14 cellular contexts compared by ENCODE assay signal in the genomic region with DNA sequence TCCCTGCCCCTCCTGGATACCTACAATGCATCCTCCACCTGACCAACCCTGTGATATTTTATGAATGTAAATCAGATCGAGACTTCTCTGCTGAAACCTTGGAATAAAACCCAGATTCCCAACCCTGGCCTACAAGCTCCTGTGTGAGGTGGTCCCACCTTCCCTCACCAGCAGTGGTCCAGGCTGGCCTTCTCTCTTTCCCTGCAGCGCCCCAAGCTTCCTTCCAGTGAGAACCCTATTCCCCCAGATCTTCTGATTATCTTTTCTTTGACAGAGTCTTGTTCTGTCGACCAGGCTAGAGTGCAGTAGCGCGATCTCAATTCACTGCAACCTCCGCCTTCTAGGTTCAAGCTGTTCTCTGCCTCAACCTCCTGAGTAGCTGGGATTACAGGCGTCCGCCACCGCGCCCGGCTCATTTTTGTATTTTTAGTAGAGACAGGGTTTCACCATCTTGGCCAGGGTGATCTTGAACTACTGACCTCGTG. TPM values are rescaled to one million over a fixed set of nuclear protein-coding genes. Genes with fewer than 3 reads are reported as not detected.
A peak's percentile ranks its signal among the peaks of the same experiment; 100 is the strongest.
DNase-seq lines count a peak whose midpoint lies in the region; ATAC-seq and TF ChIP-seq lines count a peak whose summit lies in the region.
"Had no signal": no experiment of that assay in that cellular context is flagged by ENCODE, and none has a peak within 500 bp of the region (broad histone marks: within the 10 kb centered on the region; RNA-seq: fewer than 3 reads in every experiment).

No MANE protein-coding gene starts in this region.

- intact Hi-C loops in natural killer cell (cut with micrococcal nuclease): loop anchor here (1.0 to 10.0 kb wide), 6 partner anchors 11 to 1265 kb away; a partner anchor contains a TSS

- ATAC-seq in GM23338: no peak
- no peak for ATAC-seq in central memory CD8-positive, alpha-beta T cell (replicated peaks; ENCODE audit: extremely low read depth, poor library complexity, severe bottlenecking)
- no peak for ATAC-seq in natural killer cell
- ATAC-seq in GM18867 (IDR thresholded peaks at IDR 0.05; ENCODE audit: unreplicated experiment): no peak
- ATAC-seq in HG03175 (IDR thresholded peaks at IDR 0.05; ENCODE audit: unreplicated experiment): no peak
- ATAC-seq: heart left ventricle had no signal

- no peak for TF ChIP-seq CTCF in GM23338 (conservative IDR thresholded peaks at IDR 0.05; ENCODE audit: low read depth in 2 of 2)
- TF ChIP-seq CTCF in natural killer cell (IDR thresholded peaks at IDR 0.05): no peak

- H3K4me3 ChIP-seq in GM23338: peak overlapping the region; percentile 94
- H3K4me3 ChIP-seq: esophagus muscularis mucosa had no signal

- H3K4me3 Mint-ChIP-seq in T-helper 2 cell treated with Interferon-gamma antibody and Interleukin-4, amounts not matched to agents 5 μg/mL and 100 μg/mL, for 36 hours: peak overlapping the region; percentile 71
- H3K4me3 Mint-ChIP-seq in GM23338 (peak overlapping the region; percentile 85; the same call in 2 of the 3 replicates), natural killer cell (peak overlapping the region; percentile 94)
- peak overlapping the region; percentile 87 for H3K4me3 Mint-ChIP-seq in central memory CD8-positive, alpha-beta T cell

- peaks cover 17% of the 10 kb centered on the region for H3K4me1 ChIP-seq in GM23338 (ENCODE audit: insufficient read depth)

- H3K36me3 ChIP-seq in GM23338 (ENCODE audit: insufficient read depth): no peaks in the 10 kb centered on the region
- H3K36me3 ChIP-seq: esophagus muscularis mucosa, heart left ventricle had no signal

- H3K9me3 Mint-ChIP-seq in T-helper 2 cell treated with Interferon-gamma antibody and Interleukin-4, amounts not matched to agents 5 μg/mL and 100 μg/mL, for 36 hours: no peaks in the 10 kb centered on the region
- no peaks in the 10 kb centered on the region for H3K9me3 Mint-ChIP-seq in GM23338
- H3K9me3 Mint-ChIP-seq in central memory CD8-positive, alpha-beta T cell: no peaks in the 10 kb centered on the region
- no peaks in the 10 kb centered on the region for H3K9me3 Mint-ChIP-seq in natural killer cell

- peaks cover 25% of the 10 kb centered on the region for H3K4me1 Mint-ChIP-seq in T-helper 2 cell treated with Interferon-gamma antibody and Interleukin-4, amounts not matched to agents 5 μg/mL and 100 μg/mL, for 36 hours (ENCODE audit: low read depth)
- H3K4me1 Mint-ChIP-seq in GM23338 (peaks cover 23% of the 10 kb centered on the region), natural killer cell (peaks cover 40% of the 10 kb centered on the region in 2 donors)
- H3K4me1 Mint-ChIP-seq in central memory CD8-positive, alpha-beta T cell: peaks cover 38% of the 10 kb centered on the region

- peak overlapping the region; percentile 95 for H3K4me2 ChIP-seq in GM23338

- H3K27ac Mint-ChIP-seq in T-helper 2 cell treated with Interferon-gamma antibody and Interleukin-4, amounts not matched to agents 5 μg/mL and 100 μg/mL, for 36 hours: no peak overlapping the region
- H3K27ac Mint-ChIP-seq in GM23338: 0 out of 2 replicates have a peak overlapping the region, but pooled peaks have one; percentile 43
- peak overlapping the region; percentile 92 for H3K27ac Mint-ChIP-seq in central memory CD8-positive, alpha-beta T cell (ENCODE audit: low read depth)
- peak overlapping the region; percentile 84 to 94 for H3K27ac Mint-ChIP-seq in natural killer cell

- peaks cover 8% of the 10 kb centered on the region; the same call in 1 of the 2 replicates for H3F3A ChIP-seq in GM23338 (replicated peaks; ENCODE audit: low read depth)

- peaks cover 20% of the 10 kb centered on the region for H3K79me2 ChIP-seq in GM23338 (replicated peaks; ENCODE audit: insufficient read depth)

- no peaks in the 10 kb centered on the region for H4K20me1 ChIP-seq in GM23338 (replicated peaks; ENCODE audit: insufficient read depth)

- H3K27me3 ChIP-seq in GM23338 (ENCODE audit: insufficient read depth): no peaks in the 10 kb centered on the region
- H3K27me3 ChIP-seq: esophagus muscularis mucosa, heart left ventricle had no signal

- H2AFZ ChIP-seq in GM23338: no peak overlapping the region

- H3K27ac ChIP-seq in GM23338 (ENCODE audit: low read depth): peak overlapping the region; percentile 75; the same call in 1 of the 2 replicates
- H3K27ac ChIP-seq: esophagus muscularis mucosa had no signal

- H3K9me2 ChIP-seq in GM23338 (ENCODE audit: insufficient read depth): no peaks in the 10 kb centered on the region

- peaks cover 7% of the 10 kb centered on the region for H3K36me3 Mint-ChIP-seq in T-helper 2 cell treated with Interferon-gamma antibody and Interleukin-4, amounts not matched to agents 5 μg/mL and 100 μg/mL, for 36 hours (ENCODE audit: low read depth)
- peaks cover 8% of the 10 kb centered on the region; the same call in 2 of the 3 replicates for H3K36me3 Mint-ChIP-seq in GM23338 (ENCODE audit: low read depth)
- peaks cover 18% of the 10 kb centered on the region for H3K36me3 Mint-ChIP-seq in central memory CD8-positive, alpha-beta T cell (ENCODE audit: insufficient read depth)
- no peaks in the 10 kb centered on the region for H3K36me3 Mint-ChIP-seq in natural killer cell

- no peak for DNase-seq in T-helper 2 cell treated with Interferon-gamma antibody and Interleukin-4, amounts not matched to agents 5 μg/mL and 100 μg/mL, for 36 hours (ENCODE audit: low spot score)
- DNase-seq in T-helper 2 cell (no peak), GM23338 (ENCODE audit: low spot score) (no peak), natural killer cell (no peak), ureter (ENCODE audit: low spot score) (no peak)
- DNase-seq in central memory CD8-positive, alpha-beta T cell (ENCODE audit: low spot score in 2 of 2): no peak
- DNase-seq: heart left ventricle, MM.1S, NCI-H2081 treated with DMSO at 0.1 percent for 48 hours, NCI-H748 treated with DMSO at 0.1 percent for 48 hours, Right ventricle myocardium superior had no signal

- H3K27me3 Mint-ChIP-seq in T-helper 2 cell treated with Interferon-gamma antibody and Interleukin-4, amounts not matched to agents 5 μg/mL and 100 μg/mL, for 36 hours (ENCODE audit: low read depth): peaks cover 17% of the 10 kb centered on the region
- H3K27me3 Mint-ChIP-seq in GM23338 (ENCODE audit: insufficient read depth, low read depth, poor library complexity) (peaks cover 21% of the 10 kb centered on the region), natural killer cell (ENCODE audit: low read depth in 2 of 2) (no peaks in the 10 kb centered on the region)
- H3K27me3 Mint-ChIP-seq in central memory CD8-positive, alpha-beta T cell: no peaks in the 10 kb centered on the region

TF ChIP-seq in GM23338, 12 proteins besides CTCF, POLR2A, EP300 and RAD21 (continues in another document):
- TF ChIP-seq ZNF331 (CRISPR knock-in tag; IDR thresholded peaks at IDR 0.05; ENCODE audit: low read depth) (no peak), ZNF114 (CRISPR knock-in tag; IDR thresholded peaks at IDR 0.05) (no peak)

RNA-seq across cellular contexts. Expression of a gene that starts 2.5 kb away (rescaled TPM):
- total RNA-seq in GM23338 (2014; rRNA removed; shearing (Covaris generic)): 38.8 and 62.0 TPM in 2 replicates
- 27.7 and 38.9 TPM in 2 replicates for polyA plus RNA-seq in GM23338 (2016; fragmentation: Nextera tagmentation; extraction: Ambion mirVana)
- 100 to 1,000 TPM; 274 to 355 (median 292) TPM for total RNA-seq in natural killer cell
- 68.4 TPM for total RNA-seq in ureter
